Comparison of ENCODE assay signal across 1 cellular context in the genomic region with DNA sequence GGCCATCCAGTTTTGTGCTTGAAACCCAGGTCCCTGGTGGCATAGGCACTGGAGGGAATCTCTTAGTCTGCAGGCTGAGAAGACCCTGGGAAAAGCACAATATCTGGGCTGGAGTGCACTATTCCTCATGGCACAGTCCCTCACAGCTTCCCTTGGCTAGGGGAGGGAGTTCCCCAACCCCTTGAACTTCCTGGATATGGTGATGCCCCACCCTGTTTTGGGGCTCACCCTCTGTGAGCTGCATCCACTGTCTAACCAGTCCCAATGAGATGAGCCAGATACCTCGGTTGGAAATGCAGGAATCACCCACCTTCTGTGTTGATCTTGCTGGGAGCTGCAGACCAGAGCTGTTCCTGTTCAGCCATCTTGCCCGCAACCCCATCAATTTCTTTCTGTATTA.
TF ChIP-seq lines count a peak whose summit lies in the region.

No MANE protein-coding gene starts in this region.

TF ChIP-seq in GM23338, 12 proteins besides CTCF, POLR2A, EP300 and RAD21 (continued from another document):
- TF ChIP-seq ETS1 (IDR thresholded peaks at IDR 0.05) (no peak), POLR2AphosphoS5 (IDR thresholded peaks at IDR 0.05; ENCODE audit: low read depth) (no peak), ZNF331 (CRISPR knock-in tag; IDR thresholded peaks at IDR 0.05; ENCODE audit: low read depth) (no peak), CREB1 (CRISPR knock-in tag; IDR thresholded peaks at IDR 0.05; ENCODE audit: low read depth) (no peak), JUNB (IDR thresholded peaks at IDR 0.05; ENCODE audit: unreplicated experiment) (no peak)
